ENCODE assay signal across 13 cellular contexts in genomic region chrX:104668550-104668949, GRCh38.
DNase-seq lines count a peak whose midpoint lies in the region; ATAC-seq and TF ChIP-seq lines count a peak whose summit lies in the region.
"Had no signal": no experiment of that assay in that cellular context is flagged by ENCODE, and none has a peak within 500 bp of the region (broad histone marks: within the 10 kb centered on the region; RNA-seq: fewer than 3 reads in every experiment).

No MANE protein-coding gene starts in this region.

- TF ChIP-seq RAD21 in Ishikawa (IDR thresholded peaks at IDR 0.05; ENCODE audit: low read depth), result peak; percentile 30

- in situ Hi-C loops in astrocyte of the spinal cord (cut with HindIII; ENCODE audit: low sequenced_read_pairs), result no loop called here

- H3K4me3 ChIP-seq in astrocyte of the spinal cord (ENCODE audit: low read depth, low read length), result no peak overlapping the region
- H3K4me3 ChIP-seq: BLaER1, vagina had no signal

- ATAC-seq in GM21360 (IDR thresholded peaks at IDR 0.05; ENCODE audit: unreplicated experiment), result no peak
- ATAC-seq in stimulated activated naive CD8-positive, alpha-beta T cell treated with anti-CD3 and anti-CD28 coated beads, Interleukin-15, amount 100 ng/mL, for 72 hours, result no peak
- ATAC-seq: activated CD8-positive, alpha-beta T cell treated with anti-CD3 and anti-CD28 coated beads, Interleukin-2, amount 10 ng/mL, durations not matched to agents 7 days and 5 days had no signal

- TF ChIP-seq CTCF in astrocyte of the spinal cord (IDR thresholded peaks at IDR 0.05; ENCODE audit: low read depth, low read length), result peak; percentile 14

- H3K9me3 Mint-ChIP-seq in stimulated activated naive CD8-positive, alpha-beta T cell treated with anti-CD3 and anti-CD28 coated beads, Interleukin-15, amount 100 ng/mL, for 72 hours, result no peaks in the 10 kb centered on the region
- H3K9me3 Mint-ChIP-seq: activated naive CD8-positive, alpha-beta T cell treated with anti-CD3 and anti-CD28 coated beads, Interleukin-2, amount 10 ng/mL, durations not matched to agents 7 days and 5 days had no signal

- DNase-seq in Ammon's horn (ENCODE audit: low spot score) (peak; percentile 17), astrocyte of the spinal cord (ENCODE audit: low read depth, low spot score) (peak; percentile 34), lung microvascular endothelial cell (ENCODE audit: low read depth in 2 of 2) (peak; percentile 3 to 23), COR-L47 (lab: John Stamatoyannopoulos, UW) (no peak), germinal center (ENCODE audit: low spot score) (no peak)
- no peak for DNase-seq in stimulated activated naive CD8-positive, alpha-beta T cell treated with anti-CD3 and anti-CD28 coated beads, Interleukin-15, amount 100 ng/mL, for 72 hours
- DNase-seq: activated CD8-positive, alpha-beta T cell treated with anti-CD3 and anti-CD28 coated beads, Interleukin-2, amount 10 ng/mL, durations not matched to agents 7 days and 5 days; activated naive CD8-positive, alpha-beta T cell treated with anti-CD3 and anti-CD28 coated beads, Interleukin-2, amount 10 ng/mL, durations not matched to agents 7 days and 5 days; NCI-H2029 treated with DMSO at 0.1 percent for 48 hours had no signal

- H3K4me3 Mint-ChIP-seq in stimulated activated naive CD8-positive, alpha-beta T cell treated with anti-CD3 and anti-CD28 coated beads, Interleukin-15, amount 100 ng/mL, for 72 hours, result no peak overlapping the region
- H3K4me3 Mint-ChIP-seq: activated CD8-positive, alpha-beta T cell treated with anti-CD3 and anti-CD28 coated beads, Interleukin-2, amount 10 ng/mL, durations not matched to agents 7 days and 5 days; activated naive CD8-positive, alpha-beta T cell treated with anti-CD3 and anti-CD28 coated beads, Interleukin-2, amount 10 ng/mL, durations not matched to agents 7 days and 5 days had no signal

- H3K27ac Mint-ChIP-seq in stimulated activated naive CD8-positive, alpha-beta T cell treated with anti-CD3 and anti-CD28 coated beads, Interleukin-15, amount 100 ng/mL, for 72 hours, result no peak overlapping the region
- H3K27ac Mint-ChIP-seq: activated CD8-positive, alpha-beta T cell treated with anti-CD3 and anti-CD28 coated beads, Interleukin-2, amount 10 ng/mL, durations not matched to agents 7 days and 5 days; activated naive CD8-positive, alpha-beta T cell treated with anti-CD3 and anti-CD28 coated beads, Interleukin-2, amount 10 ng/mL, durations not matched to agents 7 days and 5 days had no signal

- TF ChIP-seq EP300 in Ishikawa (IDR thresholded peaks at IDR 0.05; ENCODE audit: borderline replicate concordance), result no peak

- no peaks in the 10 kb centered on the region for H3K4me1 Mint-ChIP-seq in stimulated activated naive CD8-positive, alpha-beta T cell treated with anti-CD3 and anti-CD28 coated beads, Interleukin-15, amount 100 ng/mL, for 72 hours
- H3K4me1 Mint-ChIP-seq: activated naive CD8-positive, alpha-beta T cell treated with anti-CD3 and anti-CD28 coated beads, Interleukin-2, amount 10 ng/mL, durations not matched to agents 7 days and 5 days had no signal

- no peaks in the 10 kb centered on the region for H3K27me3 Mint-ChIP-seq in stimulated activated naive CD8-positive, alpha-beta T cell treated with anti-CD3 and anti-CD28 coated beads, Interleukin-15, amount 100 ng/mL, for 72 hours
- H3K27me3 Mint-ChIP-seq: activated naive CD8-positive, alpha-beta T cell treated with anti-CD3 and anti-CD28 coated beads, Interleukin-2, amount 10 ng/mL, durations not matched to agents 7 days and 5 days had no signal

TF ChIP-seq in Ishikawa, 13 proteins besides CTCF, POLR2A, EP300 and RAD21:
- TF ChIP-seq, protein P1, sequence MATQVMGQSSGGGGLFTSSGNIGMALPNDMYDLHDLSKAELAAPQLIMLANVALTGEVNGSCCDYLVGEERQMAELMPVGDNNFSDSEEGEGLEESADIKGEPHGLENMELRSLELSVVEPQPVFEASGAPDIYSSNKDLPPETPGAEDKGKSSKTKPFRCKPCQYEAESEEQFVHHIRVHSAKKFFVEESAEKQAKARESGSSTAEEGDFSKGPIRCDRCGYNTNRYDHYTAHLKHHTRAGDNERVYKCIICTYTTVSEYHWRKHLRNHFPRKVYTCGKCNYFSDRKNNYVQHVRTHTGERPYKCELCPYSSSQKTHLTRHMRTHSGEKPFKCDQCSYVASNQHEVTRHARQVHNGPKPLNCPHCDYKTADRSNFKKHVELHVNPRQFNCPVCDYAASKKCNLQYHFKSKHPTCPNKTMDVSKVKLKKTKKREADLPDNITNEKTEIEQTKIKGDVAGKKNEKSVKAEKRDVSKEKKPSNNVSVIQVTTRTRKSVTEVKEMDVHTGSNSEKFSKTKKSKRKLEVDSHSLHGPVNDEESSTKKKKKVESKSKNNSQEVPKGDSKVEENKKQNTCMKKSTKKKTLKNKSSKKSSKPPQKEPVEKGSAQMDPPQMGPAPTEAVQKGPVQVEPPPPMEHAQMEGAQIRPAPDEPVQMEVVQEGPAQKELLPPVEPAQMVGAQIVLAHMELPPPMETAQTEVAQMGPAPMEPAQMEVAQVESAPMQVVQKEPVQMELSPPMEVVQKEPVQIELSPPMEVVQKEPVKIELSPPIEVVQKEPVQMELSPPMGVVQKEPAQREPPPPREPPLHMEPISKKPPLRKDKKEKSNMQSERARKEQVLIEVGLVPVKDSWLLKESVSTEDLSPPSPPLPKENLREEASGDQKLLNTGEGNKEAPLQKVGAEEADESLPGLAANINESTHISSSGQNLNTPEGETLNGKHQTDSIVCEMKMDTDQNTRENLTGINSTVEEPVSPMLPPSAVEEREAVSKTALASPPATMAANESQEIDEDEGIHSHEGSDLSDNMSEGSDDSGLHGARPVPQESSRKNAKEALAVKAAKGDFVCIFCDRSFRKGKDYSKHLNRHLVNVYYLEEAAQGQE (IDR thresholded peaks at IDR 0.05; ENCODE audit: low read depth), result no peak
- TF ChIP-seq FOXM1 (IDR thresholded peaks at IDR 0.05; ENCODE audit: borderline replicate concordance, low read depth) (no peak), ZBTB7A (IDR thresholded peaks at IDR 0.05; ENCODE audit: low read depth) (no peak), EGR1 (IDR thresholded peaks at IDR 0.05) (no peak), TAF1 (IDR thresholded peaks at IDR 0.05; ENCODE audit: low read depth) (no peak), MAX (IDR thresholded peaks at IDR 0.05) (no peak), NFIC (IDR thresholded peaks at IDR 0.05) (no peak), YY1 (IDR thresholded peaks at IDR 0.05; ENCODE audit: low read depth) (no peak), CEBPB (IDR thresholded peaks at IDR 0.05) (no peak), USF1 (IDR thresholded peaks at IDR 0.05) (no peak), TCF12 (IDR thresholded peaks at IDR 0.05; ENCODE audit: low read depth) (no peak), CREB1 (IDR thresholded peaks at IDR 0.05; ENCODE audit: low read depth) (no peak), TEAD4 (IDR thresholded peaks at IDR 0.05) (no peak)

Comparison
In these comparisons a context has a peak if more than half of its experiments do, and no peak if none do; other contexts are left out.
1. DNase-seq: peak in Ammon's horn (single experiment), astrocyte of the spinal cord (single experiment) and lung microvascular endothelial cell (2 of 2); none in COR-L47 (single experiment), germinal center (single experiment) and stimulated activated naive CD8-positive, alpha-beta T cell treated with anti-CD3 and anti-CD28 coated beads, Interleukin-15, amount 100 ng/mL, for 72 hours (0 of 2).